6 cellular contexts compared by ENCODE assay signal in the genomic region with DNA sequence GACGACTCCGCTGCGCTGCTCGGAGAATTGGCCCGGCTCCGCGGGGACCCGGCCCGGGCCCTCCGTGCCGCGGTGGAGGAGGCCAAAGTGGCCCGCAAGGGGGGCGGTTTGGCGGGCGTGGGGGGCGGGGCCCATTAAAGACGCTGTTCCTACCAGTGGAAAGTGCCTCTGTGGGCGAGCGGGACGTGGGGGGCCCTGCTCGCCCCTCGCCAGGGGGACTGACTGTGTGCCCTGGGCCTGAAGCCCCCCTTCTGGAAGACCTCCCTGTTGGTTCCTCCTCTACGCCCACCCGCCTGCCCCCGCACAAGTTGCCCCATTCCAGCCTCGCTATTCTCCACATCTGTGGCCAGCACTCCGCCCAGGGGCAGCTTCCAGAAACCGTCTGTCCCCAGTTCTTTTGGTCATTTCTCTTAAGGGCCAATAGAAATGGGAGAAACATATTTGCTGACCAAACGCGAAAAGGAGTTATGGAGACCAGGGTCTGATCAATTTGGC. TPM values are rescaled to one million over a fixed set of nuclear protein-coding genes. Genes with fewer than 3 reads are reported as not detected.
A peak's percentile ranks its signal among the peaks of the same experiment; 100 is the strongest.
DNase-seq lines count a peak whose midpoint lies in the region; ATAC-seq and TF ChIP-seq lines count a peak whose summit lies in the region.

No MANE protein-coding gene starts in this region.

- H3K23ac ChIP-seq in H9 (ENCODE audit: insufficient read length, low read depth, low read length) = no peak overlapping the region
- H3K23ac ChIP-seq in neuronal stem cell (ENCODE audit: low read depth, low read length, poor library complexity) = peak overlapping the region; percentile 27

- no CpG with 5 or more reads among the region's 31 CpGs for WGBS in H9 (ENCODE audit: extremely low coverage, insufficient read length, low lambda C conversion rate)
- no CpG with 5 or more reads among the region's 31 CpGs for WGBS in neuronal stem cell (ENCODE audit: extremely low coverage in 2 of 2, insufficient read length in 2 of 2, insufficient replicate concordance in 1 of 2), 2 donors

- H3K27me3 ChIP-seq in H9 (ENCODE audit: insufficient read depth, low read length) (peaks cover 7% of the 10 kb centered on the region), breast epithelium (no peaks in the 10 kb centered on the region), neuronal stem cell (ENCODE audit: control insufficient read depth in 3 of 3, insufficient read depth in 3 of 3, low read depth in 1 of 3, low read length in 3 of 3) (peaks cover 29 to 45% (median 38%) of the 10 kb centered on the region in 3 experiments)

- no peak overlapping the region for H2BK120ac ChIP-seq in H9 (ENCODE audit: low read depth, low read length, poor library complexity, severe bottlenecking)
- no peak overlapping the region for H2BK120ac ChIP-seq in neuronal stem cell (ENCODE audit: low read depth, low read length)

- H3K27ac Mint-ChIP-seq in H9 = peak overlapping the region in 2 of 3 experiments; percentile 75 to 96; a peak in 3 of 7 replicates

- no peaks in the 10 kb centered on the region for H3K79me1 ChIP-seq in H9 (ENCODE audit: insufficient read depth, low read depth, low read length, poor library complexity, severe bottlenecking)
- no peaks in the 10 kb centered on the region for H3K79me1 ChIP-seq in neuronal stem cell (ENCODE audit: low read depth, low read length)

- TF ChIP-seq CTCF in H9 (conservative IDR thresholded peaks at IDR 0.05) (no peak), breast epithelium (IDR thresholded peaks at IDR 0.05) (no peak)

- H3K4me1 ChIP-seq in H9 (ENCODE audit: insufficient read depth, low read length) (no peaks in the 10 kb centered on the region; the same call in 1 of the 2 replicates), breast epithelium (peaks cover 8 to 21% of the 10 kb centered on the region in 2 donors), neuronal stem cell (ENCODE audit: control insufficient read depth in 2 of 2, insufficient read depth in 1 of 2, low read depth in 1 of 2, low read length in 2 of 2) (peaks cover 25 to 29% of the 10 kb centered on the region in 2 donors)

- H4K20me1 ChIP-seq in H9 (ENCODE audit: control insufficient read depth, insufficient read depth, insufficient read length) = no peaks in the 10 kb centered on the region

- H3K27ac ChIP-seq in H9 (ENCODE audit: insufficient read length, low read depth, low read length) (no peak overlapping the region), breast epithelium (peak overlapping the region; percentile 91 to 93), neuronal stem cell (replicated peaks; ENCODE audit: low read length) (no peak overlapping the region)

- TF ChIP-seq POLR2A in breast epithelium (IDR thresholded peaks at IDR 0.05) = no peak

- no peak for ATAC-seq in GM18520 (IDR thresholded peaks at IDR 0.05; ENCODE audit: unreplicated experiment)
- ATAC-seq in HG03196 (IDR thresholded peaks at IDR 0.05; ENCODE audit: unreplicated experiment) = no peak

- H4K8ac ChIP-seq in H9 (replicated peaks; ENCODE audit: insufficient read length, low read depth, low read length) = no peak overlapping the region
- no peak overlapping the region for H4K8ac ChIP-seq in neuronal stem cell (ENCODE audit: low read depth, low read length)

- H3T11ph ChIP-seq in H9 (ENCODE audit: low read length) = no peak overlapping the region

- H3K36me3 ChIP-seq in breast epithelium = no peaks in the 10 kb centered on the region
- H3K36me3 ChIP-seq in neuronal stem cell (replicated peaks in 1 of 2; ENCODE audit: control insufficient read depth in 2 of 2, insufficient read depth in 2 of 2, low read length in 2 of 2) = no peaks in the 10 kb centered on the region

- H2BK15ac ChIP-seq in H9 (ENCODE audit: low read depth, low read length) (no peak overlapping the region), neuronal stem cell (ENCODE audit: low read length) (peak overlapping the region; percentile 95)

- no peak overlapping the region for H3K14ac ChIP-seq in H9 (ENCODE audit: insufficient read depth, low read length)
- peak overlapping the region; percentile 21 for H3K14ac ChIP-seq in neuronal stem cell (ENCODE audit: low read length)

- H3K9me3 ChIP-seq in H9 (ENCODE audit: control insufficient read depth, low read depth, low read length) (no peaks in the 10 kb centered on the region), breast epithelium (no peaks in the 10 kb centered on the region), neuronal stem cell (replicated peaks in 1 of 2; ENCODE audit: control insufficient read depth in 2 of 2, insufficient read depth in 1 of 2, low read depth in 1 of 2, low read length in 2 of 2) (peaks cover 0 to 4% of the 10 kb centered on the region in 2 donors)

- peaks cover 23% of the 10 kb centered on the region for H3K27me3 Mint-ChIP-seq in H9 (ENCODE audit: low read depth)

- no peak overlapping the region for H2BK12ac ChIP-seq in H9 (ENCODE audit: insufficient read length, low read depth, low read length)
- H2BK12ac ChIP-seq in neuronal stem cell (ENCODE audit: low read length) = no peak overlapping the region

- no peak overlapping the region for H3K56ac ChIP-seq in H9 (ENCODE audit: insufficient read length, low read depth, low read length)

- H3K23me2 ChIP-seq in H9 (ENCODE audit: insufficient read length, low read depth, low read length, poor library complexity, severe bottlenecking) = peaks cover 33% of the 10 kb centered on the region

- H2AFZ ChIP-seq in H9 (ENCODE audit: low read length) (no peak overlapping the region), neuronal stem cell (ENCODE audit: low read length) (peak overlapping the region; percentile 96)

- H3K4ac ChIP-seq in H9 (ENCODE audit: low read depth, low read length) (no peak overlapping the region), neuronal stem cell (ENCODE audit: low read length) (no peak overlapping the region)

- H2BK5ac ChIP-seq in H9 (ENCODE audit: insufficient read length, low read length) = no peak overlapping the region
- H2BK5ac ChIP-seq in neuronal stem cell (ENCODE audit: low read length) = peak overlapping the region; percentile 39

- peak overlapping the region; percentile 91 to 93 for H3K4me3 Mint-ChIP-seq in H9

- H3K4me1 Mint-ChIP-seq in H9 = peaks cover 32 to 36% of the 10 kb centered on the region in 2 experiments

- H3K36me3 Mint-ChIP-seq in H9 (ENCODE audit: insufficient read depth in 1 of 3, low read depth in 3 of 3) = peaks cover 0 to 1% (median 0%) of the 10 kb centered on the region in 3 experiments; a peak in 1 of 7 replicates

- no peak overlapping the region for H4K91ac ChIP-seq in H9 (ENCODE audit: insufficient read length, low read depth, low read length)
- H4K91ac ChIP-seq in neuronal stem cell (ENCODE audit: low read depth, low read length, poor library complexity) = no peak overlapping the region

- intact Hi-C loops in breast epithelium (cut with DNase I; ENCODE audit: low total_unique reads) = loop anchor here (10.0 kb wide), 2 partner anchors 47 to 83 kb away; a partner anchor contains a TSS

- peak overlapping the region; percentile 60 for H3K4me2 ChIP-seq in H9 (ENCODE audit: insufficient read depth, insufficient read length, low read length)
- peak overlapping the region; percentile 93 for H3K4me2 ChIP-seq in neuronal stem cell (ENCODE audit: insufficient read depth, low read length, poor library complexity, severe bottlenecking)

- H2AK5ac ChIP-seq in H9 (ENCODE audit: insufficient read length, low read length) = no peak overlapping the region
- no peak overlapping the region for H2AK5ac ChIP-seq in neuronal stem cell (ENCODE audit: low read depth, low read length)

- no peak overlapping the region for H3K18ac ChIP-seq in H9 (ENCODE audit: insufficient read length, low read depth, low read length)
- H3K18ac ChIP-seq in neuronal stem cell (ENCODE audit: low read length) = peak overlapping the region; percentile 95

- H3K4me3 ChIP-seq in breast epithelium (peak overlapping the region; percentile 26 to 81 (median 62)), neuronal stem cell (ENCODE audit: low read length in 2 of 2) (peak overlapping the region; percentile 45 to 72)

- no peaks in the 10 kb centered on the region for H3K9me3 Mint-ChIP-seq in H9

- H4K5ac ChIP-seq in H9 (ENCODE audit: insufficient read length, low read depth, low read length) = no peak overlapping the region

- H3K79me2 ChIP-seq in H9 (ENCODE audit: insufficient read depth, low read length) = no peaks in the 10 kb centered on the region

- no peak overlapping the region for H2BK20ac ChIP-seq in H9 (ENCODE audit: low read depth, low read length, poor library complexity, severe bottlenecking)

- no peak for DNase-seq in H9
- DNase-seq in breast epithelium (ENCODE audit: low spot score in 2 of 2) = no peak
- DNase-seq in neuronal stem cell (ENCODE audit: low spot score) = no peak
- DNase-seq in hippocampal formation (lab: John Stamatoyannopoulos, UW) = no peak

- H3K9ac ChIP-seq in H9 (ENCODE audit: extremely low read depth, insufficient read length, low read length) (no peak overlapping the region), neuronal stem cell (ENCODE audit: low read depth, low read length, poor library complexity) (peak overlapping the region; percentile 80)

RNA-seq across cellular contexts. Expression of a gene that starts 1.9 kb away (rescaled TPM):
- total RNA-seq in H9 (2021) (14.1 and 15.2 TPM in 2 replicates), breast epithelium (1 to 10 TPM; 2.1 to 2.9 (median 2.9) TPM)
- 5.1 TPM for polyA plus RNA-seq in neuronal stem cell (2013, experiment 1 of 2)
- polyA plus RNA-seq in neuronal stem cell (2013, experiment 2 of 2) = 4.3 TPM

RNA-seq across cellular contexts. Expression of a gene that starts 2.2 kb away (rescaled TPM):
- total RNA-seq in H9 (2021) (8.3 and 8.6 TPM in 2 replicates), breast epithelium (10 to 100 TPM in 1 of 3 donors, 1 to 10 TPM in 2; 3.5 to 18.1 (median 9.5) TPM)
- 0.70 TPM for polyA plus RNA-seq in neuronal stem cell (2013, experiment 1 of 2)
- polyA plus RNA-seq in neuronal stem cell (2013, experiment 2 of 2) = 0.72 TPM

RNA-seq across cellular contexts. Expression of a gene that starts 7.4 kb away (rescaled TPM):
- total RNA-seq in H9 (2021) = 12.7 and 13.2 TPM in 2 replicates
- total RNA-seq in breast epithelium = 10 to 100 TPM in 2 of 3 donors, 1 to 10 TPM in 1; 8.5 to 11.8 (median 11.7) TPM
- 9.9 TPM for polyA plus RNA-seq in neuronal stem cell (2013, experiment 1 of 2)
- 11.1 TPM for polyA plus RNA-seq in neuronal stem cell (2013, experiment 2 of 2)

RNA-seq across cellular contexts. Expression of a gene that starts 8.8 kb away (rescaled TPM):
- not detected in 2 replicates for total RNA-seq in H9 (2021)
- not detected for total RNA-seq in breast epithelium
- not detected for polyA plus RNA-seq in neuronal stem cell (2013, experiment 1 of 2)
- polyA plus RNA-seq in neuronal stem cell (2013, experiment 2 of 2) = not detected

RNA-seq across cellular contexts. Expression of a gene that starts 12.0 kb away (rescaled TPM):
- total RNA-seq in H9 (2021) (not detected in 2 replicates), breast epithelium (not detected)
- polyA plus RNA-seq in neuronal stem cell (2013, experiment 1 of 2) = 0.06 TPM
- 0.01 TPM for polyA plus RNA-seq in neuronal stem cell (2013, experiment 2 of 2)

Comparison
In these comparisons a context has a peak if more than half of its experiments do, and no peak if none do; other contexts are left out.
1. H3K27ac ChIP-seq: peak in breast epithelium (2 of 2); none in H9 (single experiment) and neuronal stem cell (single experiment).